Comparison of ENCODE assay signal across 21 cellular contexts in genomic region chr6:43282060-43282459, GRCh38. TPM values are rescaled to one million over a fixed set of nuclear protein-coding genes. Genes with fewer than 3 reads are reported as not detected.
DNase-seq lines count a peak whose midpoint lies in the region; ATAC-seq and TF ChIP-seq lines count a peak whose summit lies in the region.
"Had no signal": no experiment of that assay in that cellular context is flagged by ENCODE, and none has a peak within 500 bp of the region (broad histone marks: within the 10 kb centered on the region; RNA-seq: fewer than 3 reads in every experiment).

No MANE protein-coding gene starts in this region.

- no peak for TF ChIP-seq CTCF in HEK293 (tag by site-specific recombination; IDR thresholded peaks at IDR 0.05)
- no peak for TF ChIP-seq CTCF in endothelial cell (IDR thresholded peaks at IDR 0.05; ENCODE audit: unreplicated experiment)

- intact Hi-C loops in left ventricle myocardium superior (cut with micrococcal nuclease) (no loop called here), left cardiac atrium (cut with DNase I) (no loop called here)

- H3K27ac ChIP-seq in HEK293 (ENCODE audit: extremely low read depth, low read depth, low read length) (no peak overlapping the region), neuronal stem cell (replicated peaks; ENCODE audit: low read length) (no peak overlapping the region)
- H3K27ac ChIP-seq: 22Rv1, A549, GM23248 had no signal

- no peak overlapping the region for H4K91ac ChIP-seq in neuronal stem cell (ENCODE audit: low read depth, low read length, poor library complexity)

- no peak overlapping the region for H2BK12ac ChIP-seq in neuronal stem cell (ENCODE audit: low read length)

- H3K4me3 ChIP-seq in HEK293 (ENCODE audit: low read depth, low read length) = no peak overlapping the region
- no peak overlapping the region for H3K4me3 ChIP-seq in neuronal stem cell (ENCODE audit: low read length in 2 of 2)
- H3K4me3 ChIP-seq: A549, GM23248 had no signal

- WGBS in neuronal stem cell (ENCODE audit: extremely low coverage in 2 of 2, insufficient read length in 2 of 2, insufficient replicate concordance in 1 of 2), 2 donors = no CpG with 5 or more reads among the region's 9 CpGs

- H3K36me3 Mint-ChIP-seq in endothelial cell (ENCODE audit: low read depth, unreplicated experiment) = no peaks in the 10 kb centered on the region
- H3K36me3 Mint-ChIP-seq: CD4-positive, alpha-beta memory T cell had no signal

- H3K79me1 ChIP-seq in neuronal stem cell (ENCODE audit: low read depth, low read length) = no peaks in the 10 kb centered on the region

- H4K8ac ChIP-seq in neuronal stem cell (ENCODE audit: low read depth, low read length) = no peak overlapping the region

- H3K27ac Mint-ChIP-seq in endothelial cell (ENCODE audit: unreplicated experiment) = peak overlapping the region; percentile 58
- H3K27ac Mint-ChIP-seq: CD14-positive monocyte, HFFc6 had no signal

- peak overlapping the region; percentile 2 for H2AK5ac ChIP-seq in neuronal stem cell (ENCODE audit: low read depth, low read length)

- ATAC-seq in left ventricle myocardium superior = no peak
- no peak for ATAC-seq in left cardiac atrium
- no peak for ATAC-seq in HG03432 (IDR thresholded peaks at IDR 0.05; ENCODE audit: unreplicated experiment)
- ATAC-seq: A549 had no signal

- peaks cover 10% of the 10 kb centered on the region for H3K4me1 Mint-ChIP-seq in endothelial cell (ENCODE audit: unreplicated experiment)

- no peak overlapping the region for H3K9ac ChIP-seq in neuronal stem cell (ENCODE audit: low read depth, low read length, poor library complexity)
- H3K9ac ChIP-seq: GM23248 had no signal

- no peak overlapping the region for H3K14ac ChIP-seq in neuronal stem cell (ENCODE audit: low read length)

- H2BK5ac ChIP-seq in neuronal stem cell (ENCODE audit: low read length) = no peak overlapping the region

- H3K27me3 ChIP-seq in neuronal stem cell (ENCODE audit: control insufficient read depth in 3 of 3, insufficient read depth in 3 of 3, low read depth in 1 of 3, low read length in 3 of 3) = peaks cover 0 to 3% (median 0%) of the 10 kb centered on the region in 3 experiments

- no peak overlapping the region for H2BK120ac ChIP-seq in neuronal stem cell (ENCODE audit: low read depth, low read length)

- H2BK15ac ChIP-seq in neuronal stem cell (ENCODE audit: low read length) = no peak overlapping the region

- H3K27me3 Mint-ChIP-seq in endothelial cell (ENCODE audit: unreplicated experiment) = peaks cover 8% of the 10 kb centered on the region

- H3K4me1 ChIP-seq in HEK293 (ENCODE audit: control insufficient read depth, insufficient read depth, low read length) (no peaks in the 10 kb centered on the region), neuronal stem cell (ENCODE audit: control insufficient read depth in 2 of 2, insufficient read depth in 1 of 2, low read depth in 1 of 2, low read length in 2 of 2) (peaks cover 14 to 20% of the 10 kb centered on the region in 2 donors)

- POLR2A ChIA-PET in HEK293 (lab: Yijun Ruan, JAX) = no interaction called here

- DNase-seq in left ventricle myocardium superior = peak; percentile 10
- DNase-seq in left cardiac atrium = no peak
- DNase-seq in endothelial cell (ENCODE audit: low spot score) = no peak
- DNase-seq in neuronal stem cell (ENCODE audit: low spot score) = no peak
- DNase-seq in nucleus accumbens (lab: John Stamatoyannopoulos, UW) = no peak
- DNase-seq in OCI-M1 (lab: John Stamatoyannopoulos, UW) = no peak
- DNase-seq: AML-193; Calu3; CD4-positive, alpha-beta memory T cell; DMS 273 treated with DMSO at 0.1 percent for 48 hours; DMS53; DND-41; GM23248; HCEC 1CT; HFFc6 had no signal

- CTCF ChIA-PET in HEK293 (lab: Yijun Ruan, JAX) = interaction anchor here (0.6 to 1.5 kb wide), 2 partner anchors 8 to 38 kb away, joined by 3 read pairs; no protein-coding TSS in a partner anchor

- H3K4ac ChIP-seq in neuronal stem cell (ENCODE audit: low read length) = no peak overlapping the region

- no peak overlapping the region for H3K23ac ChIP-seq in neuronal stem cell (ENCODE audit: low read depth, low read length, poor library complexity)

- H2AFZ ChIP-seq in neuronal stem cell (ENCODE audit: low read length) = no peak overlapping the region
- H2AFZ ChIP-seq: GM23248 had no signal

- H3K9me3 Mint-ChIP-seq in endothelial cell (ENCODE audit: unreplicated experiment) = no peaks in the 10 kb centered on the region
- H3K9me3 Mint-ChIP-seq: CD4-positive, alpha-beta memory T cell; HFFc6 had no signal

- H3K4me3 Mint-ChIP-seq in endothelial cell (ENCODE audit: unreplicated experiment) = no peak overlapping the region
- H3K4me3 Mint-ChIP-seq: CD4-positive, alpha-beta memory T cell; HFFc6 had no signal

- no peak overlapping the region for H3K18ac ChIP-seq in neuronal stem cell (ENCODE audit: low read length)

- no peak overlapping the region for H3K4me2 ChIP-seq in neuronal stem cell (ENCODE audit: insufficient read depth, low read length, poor library complexity, severe bottlenecking)
- H3K4me2 ChIP-seq: A549 had no signal

- no peaks in the 10 kb centered on the region for H3K36me3 ChIP-seq in HEK293 (ENCODE audit: control insufficient read depth in 2 of 2, insufficient read depth in 1 of 2, low read length in 2 of 2)
- no peaks in the 10 kb centered on the region for H3K36me3 ChIP-seq in neuronal stem cell (replicated peaks in 1 of 2; ENCODE audit: control insufficient read depth in 2 of 2, insufficient read depth in 2 of 2, low read length in 2 of 2)

- H3K9me3 ChIP-seq in HEK293 (ENCODE audit: control insufficient read depth, insufficient read depth, low read depth, low read length) (no peaks in the 10 kb centered on the region), neuronal stem cell (replicated peaks in 1 of 2; ENCODE audit: control insufficient read depth in 2 of 2, insufficient read depth in 1 of 2, low read depth in 1 of 2, low read length in 2 of 2) (no peaks in the 10 kb centered on the region)
- H3K9me3 ChIP-seq: A549 had no signal

TF ChIP-seq in HEK293, 187 proteins besides CTCF, POLR2A, EP300 and RAD21:
- TF ChIP-seq ZNF596 (tag by site-specific recombination; IDR thresholded peaks at IDR 0.05) (no peak), ZNF837 (tag by site-specific recombination; IDR thresholded peaks at IDR 0.05) (no peak), BCL11B (tag by site-specific recombination; IDR thresholded peaks at IDR 0.05; ENCODE audit: low read depth) (no peak), ZNF133 (tag by site-specific recombination; IDR thresholded peaks at IDR 0.05) (no peak), ZNF677 (tag by site-specific recombination; IDR thresholded peaks at IDR 0.05) (peak; percentile 98), ZNF302 (tag by site-specific recombination; IDR thresholded peaks at IDR 0.05; ENCODE audit: low read depth) (no peak), ZSCAN16 (tag by site-specific recombination; IDR thresholded peaks at IDR 0.05) (no peak), SP7 (tag by site-specific recombination; IDR thresholded peaks at IDR 0.05) (no peak)

RNA-seq across cellular contexts. Expression of gene SLC22A7, which starts 16.0 kb away (rescaled TPM):
- total RNA-seq in left ventricle myocardium superior = not detected
- not detected for total RNA-seq in left cardiac atrium
- not detected for total RNA-seq in endothelial cell (ENCODE audit: unreplicated experiment)
- polyA plus RNA-seq in neuronal stem cell (2013, experiment 1 of 2) = 0.01 TPM
- not detected for polyA plus RNA-seq in neuronal stem cell (2013, experiment 2 of 2)
- total RNA-seq: Calu3; CD4-positive, alpha-beta memory T cell; GM23248; HFFc6 had no signal
- polyA plus RNA-seq: A549; BJ; CD14-positive monocyte; CD4-positive, alpha-beta memory T cell; GM23248 had no signal

RNA-seq across cellular contexts. Expression of gene CRIP3, which starts 26.6 kb away (rescaled TPM):
- total RNA-seq in left ventricle myocardium superior (6.6 TPM), left cardiac atrium (1 to 10 TPM in 1 of 2 donors, under 1 TPM in 1; 0.85 to 1.5 TPM), endothelial cell (ENCODE audit: unreplicated experiment) (1.1 TPM)
- 25.5 TPM for polyA plus RNA-seq in neuronal stem cell (2013, experiment 1 of 2)
- polyA plus RNA-seq in neuronal stem cell (2013, experiment 2 of 2) = 24.5 TPM
- total RNA-seq: GM23248, HFFc6 had no signal
- polyA plus RNA-seq: BJ; CD4-positive, alpha-beta memory T cell; GM23248 had no signal

RNA-seq across cellular contexts. Expression of gene TTBK1, which starts 38.8 kb away (rescaled TPM):
- 0.15 TPM for total RNA-seq in left ventricle myocardium superior
- total RNA-seq in left cardiac atrium = under 1 TPM; 0.13 to 0.24 TPM
- total RNA-seq in endothelial cell (ENCODE audit: unreplicated experiment) = 1.0 TPM
- 1.5 TPM for polyA plus RNA-seq in neuronal stem cell (2013, experiment 1 of 2)
- polyA plus RNA-seq in neuronal stem cell (2013, experiment 2 of 2) = 1.5 TPM
- total RNA-seq: GM23248, HFFc6 had no signal
- polyA plus RNA-seq: BJ; CD14-positive monocyte; CD4-positive, alpha-beta memory T cell; GM23248 had no signal

RNA-seq across cellular contexts. Expression of gene DNPH1, which starts 52.8 kb away (rescaled TPM):
- 31.2 TPM for total RNA-seq in left ventricle myocardium superior
- total RNA-seq in left cardiac atrium = 10 to 100 TPM; 22.7 to 35.4 TPM
- 4.5 TPM for total RNA-seq in endothelial cell (ENCODE audit: unreplicated experiment)
- 110 TPM for polyA plus RNA-seq in neuronal stem cell (2013, experiment 1 of 2)
- 110 TPM for polyA plus RNA-seq in neuronal stem cell (2013, experiment 2 of 2)
